In the genomic region with DNA sequence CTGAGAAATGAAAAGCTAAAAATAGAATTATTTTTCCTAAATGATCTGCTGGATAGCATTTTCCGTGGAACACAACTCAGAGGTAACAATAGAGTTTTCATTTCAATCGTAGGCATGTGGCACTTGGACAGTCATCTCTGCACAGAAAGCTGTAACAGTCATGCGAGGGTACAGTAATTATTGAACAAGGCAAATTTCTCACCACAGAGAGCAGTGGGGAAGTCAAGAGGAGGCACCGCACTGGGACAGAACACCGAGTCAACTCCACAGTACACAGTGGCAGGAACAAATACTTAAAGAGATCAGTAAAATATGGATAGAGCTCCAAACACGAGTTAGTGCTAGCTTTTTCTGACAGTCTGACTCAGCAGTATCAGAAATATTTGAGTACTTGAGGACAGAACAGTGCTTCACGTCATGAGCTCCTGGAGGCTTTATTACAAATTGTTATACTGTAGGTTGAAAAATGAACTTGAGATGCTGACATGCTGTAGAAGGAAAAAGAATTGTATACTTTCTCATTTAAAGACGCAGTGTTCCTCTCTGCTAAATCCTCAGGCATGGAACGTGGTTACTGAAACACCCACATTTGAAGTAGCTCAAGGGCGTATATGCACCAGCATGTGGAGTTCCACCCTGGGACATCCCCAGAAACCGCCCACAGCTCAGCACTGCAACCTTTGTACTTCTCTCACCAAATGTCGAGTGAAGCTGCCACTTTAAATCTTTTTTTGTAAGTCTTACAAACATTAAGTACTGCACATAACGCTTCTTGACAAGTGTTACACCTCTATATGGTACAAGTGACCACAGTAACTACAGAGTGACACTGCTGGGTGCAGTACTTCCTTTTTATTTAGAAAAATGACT, we compare ENCODE assay signal across 1 cellular context.
TF ChIP-seq lines count a peak whose summit lies in the region.

No MANE protein-coding gene starts in this region.

TF ChIP-seq in GM23338, 12 proteins besides CTCF, POLR2A, EP300 and RAD21:
- TF ChIP-seq, protein P1, sequence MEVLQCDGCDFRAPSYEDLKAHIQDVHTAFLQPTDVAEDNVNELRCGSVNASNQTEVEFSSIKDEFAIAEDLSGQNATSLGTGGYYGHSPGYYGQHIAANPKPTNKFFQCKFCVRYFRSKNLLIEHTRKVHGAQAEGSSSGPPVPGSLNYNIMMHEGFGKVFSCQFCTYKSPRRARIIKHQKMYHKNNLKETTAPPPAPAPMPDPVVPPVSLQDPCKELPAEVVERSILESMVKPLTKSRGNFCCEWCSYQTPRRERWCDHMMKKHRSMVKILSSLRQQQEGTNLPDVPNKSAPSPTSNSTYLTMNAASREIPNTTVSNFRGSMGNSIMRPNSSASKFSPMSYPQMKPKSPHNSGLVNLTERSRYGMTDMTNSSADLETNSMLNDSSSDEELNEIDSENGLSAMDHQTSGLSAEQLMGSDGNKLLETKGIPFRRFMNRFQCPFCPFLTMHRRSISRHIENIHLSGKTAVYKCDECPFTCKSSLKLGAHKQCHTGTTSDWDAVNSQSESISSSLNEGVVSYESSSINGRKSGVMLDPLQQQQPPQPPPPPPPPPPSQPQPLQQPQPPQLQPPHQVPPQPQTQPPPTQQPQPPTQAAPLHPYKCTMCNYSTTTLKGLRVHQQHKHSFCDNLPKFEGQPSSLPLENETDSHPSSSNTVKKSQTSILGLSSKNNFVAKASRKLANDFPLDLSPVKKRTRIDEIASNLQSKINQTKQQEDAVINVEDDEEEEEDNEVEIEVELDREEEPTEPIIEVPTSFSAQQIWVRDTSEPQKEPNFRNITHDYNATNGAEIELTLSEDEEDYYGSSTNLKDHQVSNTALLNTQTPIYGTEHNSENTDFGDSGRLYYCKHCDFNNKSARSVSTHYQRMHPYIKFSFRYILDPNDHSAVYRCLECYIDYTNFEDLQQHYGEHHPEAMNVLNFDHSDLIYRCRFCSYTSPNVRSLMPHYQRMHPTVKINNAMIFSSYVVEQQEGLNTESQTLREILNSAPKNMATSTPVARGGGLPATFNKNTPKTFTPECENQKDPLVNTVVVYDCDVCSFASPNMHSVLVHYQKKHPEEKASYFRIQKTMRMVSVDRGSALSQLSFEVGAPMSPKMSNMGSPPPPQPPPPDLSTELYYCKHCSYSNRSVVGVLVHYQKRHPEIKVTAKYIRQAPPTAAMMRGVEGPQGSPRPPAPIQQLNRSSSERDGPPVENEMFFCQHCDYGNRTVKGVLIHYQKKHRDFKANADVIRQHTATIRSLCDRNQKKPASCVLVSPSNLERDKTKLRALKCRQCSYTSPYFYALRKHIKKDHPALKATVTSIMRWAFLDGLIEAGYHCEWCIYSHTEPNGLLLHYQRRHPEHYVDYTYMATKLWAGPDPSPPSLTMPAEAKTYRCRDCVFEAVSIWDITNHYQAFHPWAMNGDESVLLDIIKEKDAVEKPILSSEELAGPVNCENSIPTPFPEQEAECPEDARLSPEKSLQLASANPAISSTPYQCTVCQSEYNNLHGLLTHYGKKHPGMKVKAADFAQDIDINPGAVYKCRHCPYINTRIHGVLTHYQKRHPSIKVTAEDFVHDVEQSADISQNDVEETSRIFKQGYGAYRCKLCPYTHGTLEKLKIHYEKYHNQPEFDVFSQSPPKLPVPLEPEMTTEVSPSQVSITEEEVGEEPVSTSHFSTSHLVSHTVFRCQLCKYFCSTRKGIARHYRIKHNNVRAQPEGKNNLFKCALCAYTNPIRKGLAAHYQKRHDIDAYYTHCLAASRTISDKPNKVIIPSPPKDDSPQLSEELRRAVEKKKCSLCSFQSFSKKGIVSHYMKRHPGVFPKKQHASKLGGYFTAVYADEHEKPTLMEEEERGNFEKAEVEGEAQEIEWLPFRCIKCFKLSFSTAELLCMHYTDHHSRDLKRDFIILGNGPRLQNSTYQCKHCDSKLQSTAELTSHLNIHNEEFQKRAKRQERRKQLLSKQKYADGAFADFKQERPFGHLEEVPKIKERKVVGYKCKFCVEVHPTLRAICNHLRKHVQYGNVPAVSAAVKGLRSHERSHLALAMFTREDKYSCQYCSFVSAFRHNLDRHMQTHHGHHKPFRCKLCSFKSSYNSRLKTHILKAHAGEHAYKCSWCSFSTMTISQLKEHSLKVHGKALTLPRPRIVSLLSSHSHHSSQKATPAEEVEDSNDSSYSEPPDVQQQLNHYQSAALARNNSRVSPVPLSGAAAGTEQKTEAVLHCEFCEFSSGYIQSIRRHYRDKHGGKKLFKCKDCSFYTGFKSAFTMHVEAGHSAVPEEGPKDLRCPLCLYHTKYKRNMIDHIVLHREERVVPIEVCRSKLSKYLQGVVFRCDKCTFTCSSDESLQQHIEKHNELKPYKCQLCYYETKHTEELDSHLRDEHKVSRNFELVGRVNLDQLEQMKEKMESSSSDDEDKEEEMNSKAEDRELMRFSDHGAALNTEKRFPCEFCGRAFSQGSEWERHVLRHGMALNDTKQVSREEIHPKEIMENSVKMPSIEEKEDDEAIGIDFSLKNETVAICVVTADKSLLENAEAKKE (CRISPR knock-in tag; IDR thresholded peaks at IDR 0.05) = no peak
- TF ChIP-seq POLR2AphosphoS5 (IDR thresholded peaks at IDR 0.05; ENCODE audit: low read depth) (no peak), STAT1 (IDR thresholded peaks at IDR 0.05; ENCODE audit: unreplicated experiment) (no peak), CREB1 (CRISPR knock-in tag; IDR thresholded peaks at IDR 0.05; ENCODE audit: low read depth) (no peak), ZNF331 (CRISPR knock-in tag; IDR thresholded peaks at IDR 0.05; ENCODE audit: low read depth) (no peak), JUNB (IDR thresholded peaks at IDR 0.05; ENCODE audit: unreplicated experiment) (no peak), ZNF114 (CRISPR knock-in tag; IDR thresholded peaks at IDR 0.05) (no peak), NANOG (IDR thresholded peaks at IDR 0.05; ENCODE audit: borderline replicate concordance) (no peak), EZH2 (IDR thresholded peaks at IDR 0.05; ENCODE audit: low read depth, unreplicated experiment) (no peak), EZH2phosphoT487 (IDR thresholded peaks at IDR 0.05; ENCODE audit: unreplicated experiment) (no peak)
- TF ChIP-seq, protein P2, sequence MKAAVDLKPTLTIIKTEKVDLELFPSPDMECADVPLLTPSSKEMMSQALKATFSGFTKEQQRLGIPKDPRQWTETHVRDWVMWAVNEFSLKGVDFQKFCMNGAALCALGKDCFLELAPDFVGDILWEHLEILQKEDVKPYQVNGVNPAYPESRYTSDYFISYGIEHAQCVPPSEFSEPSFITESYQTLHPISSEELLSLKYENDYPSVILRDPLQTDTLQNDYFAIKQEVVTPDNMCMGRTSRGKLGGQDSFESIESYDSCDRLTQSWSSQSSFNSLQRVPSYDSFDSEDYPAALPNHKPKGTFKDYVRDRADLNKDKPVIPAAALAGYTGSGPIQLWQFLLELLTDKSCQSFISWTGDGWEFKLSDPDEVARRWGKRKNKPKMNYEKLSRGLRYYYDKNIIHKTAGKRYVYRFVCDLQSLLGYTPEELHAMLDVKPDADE (IDR thresholded peaks at IDR 0.05) = no peak
- TF ChIP-seq, protein P3, sequence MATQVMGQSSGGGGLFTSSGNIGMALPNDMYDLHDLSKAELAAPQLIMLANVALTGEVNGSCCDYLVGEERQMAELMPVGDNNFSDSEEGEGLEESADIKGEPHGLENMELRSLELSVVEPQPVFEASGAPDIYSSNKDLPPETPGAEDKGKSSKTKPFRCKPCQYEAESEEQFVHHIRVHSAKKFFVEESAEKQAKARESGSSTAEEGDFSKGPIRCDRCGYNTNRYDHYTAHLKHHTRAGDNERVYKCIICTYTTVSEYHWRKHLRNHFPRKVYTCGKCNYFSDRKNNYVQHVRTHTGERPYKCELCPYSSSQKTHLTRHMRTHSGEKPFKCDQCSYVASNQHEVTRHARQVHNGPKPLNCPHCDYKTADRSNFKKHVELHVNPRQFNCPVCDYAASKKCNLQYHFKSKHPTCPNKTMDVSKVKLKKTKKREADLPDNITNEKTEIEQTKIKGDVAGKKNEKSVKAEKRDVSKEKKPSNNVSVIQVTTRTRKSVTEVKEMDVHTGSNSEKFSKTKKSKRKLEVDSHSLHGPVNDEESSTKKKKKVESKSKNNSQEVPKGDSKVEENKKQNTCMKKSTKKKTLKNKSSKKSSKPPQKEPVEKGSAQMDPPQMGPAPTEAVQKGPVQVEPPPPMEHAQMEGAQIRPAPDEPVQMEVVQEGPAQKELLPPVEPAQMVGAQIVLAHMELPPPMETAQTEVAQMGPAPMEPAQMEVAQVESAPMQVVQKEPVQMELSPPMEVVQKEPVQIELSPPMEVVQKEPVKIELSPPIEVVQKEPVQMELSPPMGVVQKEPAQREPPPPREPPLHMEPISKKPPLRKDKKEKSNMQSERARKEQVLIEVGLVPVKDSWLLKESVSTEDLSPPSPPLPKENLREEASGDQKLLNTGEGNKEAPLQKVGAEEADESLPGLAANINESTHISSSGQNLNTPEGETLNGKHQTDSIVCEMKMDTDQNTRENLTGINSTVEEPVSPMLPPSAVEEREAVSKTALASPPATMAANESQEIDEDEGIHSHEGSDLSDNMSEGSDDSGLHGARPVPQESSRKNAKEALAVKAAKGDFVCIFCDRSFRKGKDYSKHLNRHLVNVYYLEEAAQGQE (IDR thresholded peaks at IDR 0.05; ENCODE audit: unreplicated experiment) = no peak
TF ChIP-seq in GM23338: peak in this region for 0.
